Comparison of ENCODE assay signal across 8 cellular contexts in the genomic region with DNA sequence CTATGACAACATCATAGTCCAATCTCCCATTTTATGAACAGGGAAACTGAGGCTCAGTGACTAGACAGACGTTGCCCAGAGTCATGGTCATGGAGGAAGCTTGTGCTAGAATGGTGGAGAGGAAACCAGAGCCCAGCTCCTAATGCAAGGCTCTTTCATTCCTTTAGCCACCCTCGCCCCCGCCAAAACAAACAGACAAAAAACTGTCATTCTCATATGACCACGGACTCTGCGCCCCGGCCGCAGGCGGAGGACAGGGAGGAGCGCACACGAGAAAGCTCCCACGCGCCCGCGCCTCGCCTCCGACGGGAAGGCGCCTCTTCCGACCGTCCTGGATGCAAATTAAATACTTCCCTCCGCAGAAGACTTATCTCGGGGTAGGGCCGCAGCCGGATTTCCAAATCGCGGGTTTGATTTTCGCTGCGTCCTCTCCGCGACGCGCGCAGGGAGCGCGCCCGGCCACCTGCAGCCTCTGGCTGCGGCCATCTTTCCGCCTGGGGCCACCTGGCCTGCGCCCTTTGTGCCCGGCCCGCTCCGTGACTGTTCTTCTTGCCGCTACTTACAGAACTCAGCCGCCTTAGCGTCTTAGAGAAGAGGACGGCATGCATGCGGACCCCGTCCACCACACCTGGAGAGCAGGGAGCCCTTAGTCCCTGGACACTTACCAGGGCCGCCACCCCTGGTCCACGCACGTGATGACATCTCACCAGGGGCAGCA. TPM values are rescaled to one million over a fixed set of nuclear protein-coding genes. Genes with fewer than 3 reads are reported as not detected.
DNase-seq lines count a peak whose midpoint lies in the region; ATAC-seq and TF ChIP-seq lines count a peak whose summit lies in the region.

No MANE protein-coding gene starts in this region.

- WGBS in body of pancreas, 2 donors, result 14 to 29% methylated on average over 30 to 51 of the region's 51 CpGs

- TF ChIP-seq CTCF in CD14-positive monocyte (IDR thresholded peaks at IDR 0.05) (no peak), body of pancreas (IDR thresholded peaks at IDR 0.05) (no peak)

- H3K4me1 ChIP-seq in body of pancreas, result peaks cover 36% of the 10 kb centered on the region

- peaks cover 0 to 2% (median 0%) of the 10 kb centered on the region in 7 donors for H3K9me3 Mint-ChIP-seq in CD14-positive monocyte

- intact Hi-C loops in CD14-positive monocyte (cut with micrococcal nuclease), result loop anchor here (5.0 kb wide), 4 partner anchors 40 to 615 kb away; no protein-coding TSS in a partner anchor
- intact Hi-C loops in body of pancreas (cut with DNase I), result no loop called here

- peak overlapping the region in 3 of 4 donors; percentile 84 to 90 (median 88) for H3K27ac ChIP-seq in body of pancreas

- no peaks in the 10 kb centered on the region for H3K36me3 ChIP-seq in body of pancreas (replicated peaks in 1 of 2; ENCODE audit: insufficient read depth in 1 of 2, low read depth in 2 of 2)

- ATAC-seq in GM19351 (IDR thresholded peaks at IDR 0.05; ENCODE audit: unreplicated experiment) (peak; percentile 22), HG03460 (IDR thresholded peaks at IDR 0.05; ENCODE audit: unreplicated experiment) (peak; percentile 21), body of pancreas (no peak)

- H3K4me3 Mint-ChIP-seq in CD14-positive monocyte, result peak overlapping the region; percentile 87 to 91

- no peaks in the 10 kb centered on the region for H3K27me3 ChIP-seq in body of pancreas

- H3K4me3 ChIP-seq in body of pancreas, result peak overlapping the region in 1 of 2 donors; percentile 31

- H3K36me3 Mint-ChIP-seq in CD14-positive monocyte, result peaks cover 14 to 16% of the 10 kb centered on the region in 2 donors

- TF ChIP-seq POLR2A in body of pancreas (IDR thresholded peaks at IDR 0.05), result no peak

- no peaks in the 10 kb centered on the region for H3K9me3 ChIP-seq in body of pancreas

- peak overlapping the region; percentile 91 to 99 (median 95) for H3K27ac Mint-ChIP-seq in CD14-positive monocyte

- DNase-seq in CD14-positive monocyte (ENCODE audit: low spot score) (peak; percentile 63), T follicular helper cell (ENCODE audit: low read depth) (peak; percentile 7), body of pancreas (peak; percentile 32 to 41 (median 38)), iPS-NIHi7 (ENCODE audit: extremely low spot score) (peak; percentile 49), NCI-H2171 (lab: John Stamatoyannopoulos, UW) (no peak)
- peak in 2 of 3 donors; percentile 32 to 33 for DNase-seq in stimulated activated CD4-positive, alpha-beta T cell treated with anti-CD3 and anti-CD28 coated beads, Interleukin-12 subunit alpha, Interleukin-12 subunit beta, amount 100 ng/mL, for 48 hours (ENCODE audit: low read depth in 2 of 3, low spot score in 1 of 3)

- peaks cover 0 to 8% (median 1%) of the 10 kb centered on the region in 3 donors for H3K27me3 Mint-ChIP-seq in CD14-positive monocyte (ENCODE audit: low read depth in 3 of 3)

- peaks cover 68% of the 10 kb centered on the region for H3K4me1 Mint-ChIP-seq in CD14-positive monocyte

RNA-seq across cellular contexts. Expression of gene ATP13A3, which starts 0.6 kb away (rescaled TPM):
- 1 to 10 TPM; 4.7 to 5.2 TPM for polyA plus RNA-seq in CD14-positive monocyte
- total RNA-seq in body of pancreas, result 10 to 100 TPM; 35.6 to 56.0 TPM
